16 cellular contexts compared by ENCODE assay signal in genomic region chr6:55636406-55637102, GRCh38. TPM values are rescaled to one million over a fixed set of nuclear protein-coding genes. Genes with fewer than 3 reads are reported as not detected.
A peak's percentile ranks its signal among the peaks of the same experiment; 100 is the strongest.
DNase-seq lines count a peak whose midpoint lies in the region; ATAC-seq, FAIRE-seq and TF ChIP-seq lines count a peak whose summit lies in the region.
"Had no signal": no experiment of that assay in that cellular context is flagged by ENCODE, and none has a peak within 500 bp of the region (broad histone marks: within the 10 kb centered on the region; RNA-seq: fewer than 3 reads in every experiment).

No MANE protein-coding gene starts in this region.

- DNase-seq in A549 (ENCODE audit: low read depth in 1 of 2, low spot score in 1 of 2) (peak; percentile 25 to 63), HT1080 (ENCODE audit: low read depth) (peak; percentile 69), amniotic epithelial cell (ENCODE audit: low read depth) (peak; percentile 42), fibroblast of villous mesenchyme (ENCODE audit: low read depth) (peak; percentile 34), head of caudate nucleus (no peak), heart left ventricle (no peak)
- DNase-seq in stimulated activated CD8-positive, alpha-beta memory T cell treated with anti-CD3 and anti-CD28 coated beads, Interleukin-4, amount 100 ng/mL, for 48 hours: no peak
- DNase-seq: activated CD8-positive, alpha-beta T cell treated with anti-CD3 and anti-CD28 coated beads, Interleukin-2, amount 10 ng/mL, durations not matched to agents 7 days and 5 days; activated gamma-delta T cell treated with Interleukin-2 at 50 U/mL for 16 hours; DMS153; immature natural killer cell; RPMI8226; stimulated activated CD4-positive, alpha-beta T cell treated with anti-CD3 and anti-CD28 coated beads, Interleukin-4, amount 100 ng/mL, for 4 hours; stimulated activated naive CD4-positive, alpha-beta T cell had no signal

- TF ChIP-seq EP300 in A549 (IDR thresholded peaks at IDR 0.05): peak in 1 of 2 experiments; percentile 46; a peak in 1 of 5 replicates

- peak overlapping the region; percentile 43 to 68 for H3K27ac ChIP-seq in A549
- no peak overlapping the region for H3K27ac ChIP-seq in heart left ventricle
- H3K27ac ChIP-seq: esophagus muscularis mucosa had no signal

- H3K9me3 ChIP-seq in A549 (no peaks in the 10 kb centered on the region), heart left ventricle (peaks cover 0 to 8% (median 0%) of the 10 kb centered on the region in 12 donors)
- H3K9me3 ChIP-seq: esophagus muscularis mucosa had no signal

- TF ChIP-seq CTCF in A549 (IDR thresholded peaks at IDR 0.05) (no peak), fibroblast of villous mesenchyme (IDR thresholded peaks at IDR 0.05; ENCODE audit: insufficient read depth, low read depth, low read length) (no peak), heart left ventricle (IDR thresholded peaks at IDR 0.05) (no peak)

- no peak for TF ChIP-seq POLR2A in A549 (IDR thresholded peaks at IDR 0.05; ENCODE audit: low read length)
- no peak for TF ChIP-seq POLR2A in heart left ventricle (IDR thresholded peaks at IDR 0.05)
- no peak for TF ChIP-seq POLR2A in GM18505 (IDR thresholded peaks at IDR 0.05; ENCODE audit: borderline replicate concordance, extremely low read depth, insufficient read depth, insufficient read length)

- peak in 1 of 2 experiments; percentile 2; a peak in 1 of 5 replicates for TF ChIP-seq RAD21 in A549 (conservative IDR thresholded peaks at IDR 0.05 in 1 of 2, IDR thresholded peaks at IDR 0.05 in 1 of 2)

- intact Hi-C loops in head of caudate nucleus (cut with DNase I): no loop called here
- intact Hi-C loops in heart left ventricle (cut with DNase I): no loop called here

- CTCF ChIA-PET in A549 (lab: Yijun Ruan, JAX): no interaction called here

- H3K36me3 ChIP-seq in heart left ventricle: no peaks in the 10 kb centered on the region
- H3K36me3 ChIP-seq: esophagus muscularis mucosa had no signal

- 19% methylated on average over 2 of the region's 2 CpGs for WGBS in A549 (ENCODE audit: missing lambda C conversion rate)
- WGBS in heart left ventricle, 4 donors: 68 to 84% (median 73%) methylated on average over 2 of the region's 2 CpGs

- H3K4me1 ChIP-seq in A549 (peaks cover 31% of the 10 kb centered on the region), heart left ventricle (no peaks in the 10 kb centered on the region)
- H3K4me1 ChIP-seq: esophagus muscularis mucosa had no signal

- H3K4me2 ChIP-seq in A549: peak overlapping the region; percentile 62

- H3K27me3 ChIP-seq in heart left ventricle: no peaks in the 10 kb centered on the region
- H3K27me3 ChIP-seq: esophagus muscularis mucosa had no signal

- ATAC-seq in A549 (peak; percentile 85 to 95), heart left ventricle (no peak), GM18505 (IDR thresholded peaks at IDR 0.05; ENCODE audit: unreplicated experiment) (no peak)
- ATAC-seq: activated CD8-positive, alpha-beta T cell treated with anti-CD3 and anti-CD28 coated beads, Interleukin-2, amount 10 ng/mL, durations not matched to agents 7 days and 5 days had no signal

- no peak overlapping the region for H3K4me3 ChIP-seq in A549
- H3K4me3 ChIP-seq in fibroblast of villous mesenchyme (ENCODE audit: low read depth, low read length): no peak overlapping the region
- no peak overlapping the region for H3K4me3 ChIP-seq in heart left ventricle
- H3K4me3 ChIP-seq: esophagus muscularis mucosa had no signal

- no peak for FAIRE-seq in A549 (lab: Jason Lieb, UNC)

- POLR2A ChIA-PET in A549 (lab: Yijun Ruan, JAX): no interaction called here

TF ChIP-seq in A549, 52 proteins besides CTCF, POLR2A, EP300 and RAD21:
- TF ChIP-seq MAX (IDR thresholded peaks at IDR 0.05) (0 out of 2 replicates have a peak, but pooled peaks have one; percentile 28), KDM1A (IDR thresholded peaks at IDR 0.05; ENCODE audit: low read depth) (no peak), JUN (IDR thresholded peaks at IDR 0.05) (0 out of 5 replicates have a peak, but pooled peaks of 1 of the 2 experiments have one; percentile 34), GATA3 (IDR thresholded peaks at IDR 0.05; ENCODE audit: borderline replicate concordance) (peak; percentile 61; the same call in 1 of the 2 replicates), JUNB (IDR thresholded peaks at IDR 0.05) (peak; percentile 69), FOSL2 (IDR thresholded peaks at IDR 0.05) (0 out of 2 replicates have a peak, but pooled peaks have one; percentile 46), FOSL2 (CRISPR knock-in tag; IDR thresholded peaks at IDR 0.05) (peak; percentile 77), HDAC2 (IDR thresholded peaks at IDR 0.05) (no peak), BCL3 (IDR thresholded peaks at IDR 0.05) (0 out of 3 replicates have a peak, but pooled peaks have one; percentile 22), ZFP36 (IDR thresholded peaks at IDR 0.05; ENCODE audit: borderline replicate concordance, partially characterized antibody) (no peak), CEBPB (IDR thresholded peaks at IDR 0.05) (peak; percentile 49 to 66)

RNA-seq across cellular contexts. Expression of gene HMGCLL1, which starts 57.6 kb away (rescaled TPM):
- 0.66 and 0.78 TPM in 2 replicates for polyA plus RNA-seq in A549 (2011; rRNA removed)
- polyA plus RNA-seq in A549 (2012; cell fraction: cytosol; rRNA removed): 0.09 TPM in 2 replicates
- 0.06 and 0.27 TPM in 2 replicates for polyA plus RNA-seq in A549 (2012; cell fraction: nucleus; rRNA removed)
- 0.28 to 0.33 TPM (median 0.31 TPM) in 3 replicates for polyA plus RNA-seq in A549 (2017; fragmentation: RNase III; extraction: RNeasy Plus Mini Kit Qiagen cat#74134 plus additional on column Dnase treatment)
- 0.12 and 0.15 TPM in 2 replicates for polyA minus RNA-seq in A549 (2011; rRNA and poly(A)+ RNA removed)
- not detected in 2 replicates for total RNA-seq in HT1080 (2014; rRNA removed; shearing (Covaris generic))
- not detected in 2 replicates for polyA plus RNA-seq in HT1080 (2015; cell fraction: cytosol; rRNA removed)
- not detected in 2 replicates for polyA plus RNA-seq in HT1080 (2015; cell fraction: nucleus; rRNA removed)
- total RNA-seq in fibroblast of villous mesenchyme: under 0.01 and 0.43 TPM in 2 replicates
- 1 to 10 TPM in 4 of 9 donors, under 1 TPM in 5; 0.44 to 1.6 (median 0.89) TPM for total RNA-seq in heart left ventricle
- under 1 TPM; 0.38 to 0.46 TPM for polyA plus RNA-seq in heart left ventricle
- total RNA-seq: activated CD8-positive, alpha-beta T cell treated with anti-CD3 and anti-CD28 coated beads, Interleukin-2, amount 10 ng/mL, durations not matched to agents 7 days and 5 days had no signal
- polyA plus RNA-seq: immature natural killer cell had no signal

Comparison
In these comparisons a context has a peak if more than half of its experiments do, and no peak if none do; other contexts are left out.
1. ATAC-seq: peak in A549 (2 of 2); none in heart left ventricle (0 of 4) and GM18505 (single experiment).
2. DNase-seq: peak in A549 (2 of 2), HT1080 (single experiment), amniotic epithelial cell (single experiment) and fibroblast of villous mesenchyme (single experiment); none in head of caudate nucleus (0 of 42), heart left ventricle (0 of 5) and stimulated activated CD8-positive, alpha-beta memory T cell treated with anti-CD3 and anti-CD28 coated beads, Interleukin-4, amount 100 ng/mL, for 48 hours (single experiment).
3. H3K27ac ChIP-seq: peak in A549 (2 of 2); none in heart left ventricle (0 of 12).